In genomic region chr6:144186817-144187625, GRCh38 we compare ENCODE assay signal across 1 cellular context.
A peak's percentile ranks its signal among the peaks of the same experiment; 100 is the strongest.
TF ChIP-seq lines count a peak whose summit lies in the region.

No MANE protein-coding gene starts in this region.

TF ChIP-seq in K562, 482 proteins besides CTCF, POLR2A, EP300 and RAD21:
- TF ChIP-seq ZBTB33 (CRISPR knock-in tag; IDR thresholded peaks at IDR 0.05) (peak; percentile 68), XRCC5 (IDR thresholded peaks at IDR 0.05; ENCODE audit: low read depth, low read length) (no peak), ZBED1 (IDR thresholded peaks at IDR 0.05) (no peak), MTA1 (IDR thresholded peaks at IDR 0.05; ENCODE audit: borderline replicate concordance) (no peak)
